In the genomic region with DNA sequence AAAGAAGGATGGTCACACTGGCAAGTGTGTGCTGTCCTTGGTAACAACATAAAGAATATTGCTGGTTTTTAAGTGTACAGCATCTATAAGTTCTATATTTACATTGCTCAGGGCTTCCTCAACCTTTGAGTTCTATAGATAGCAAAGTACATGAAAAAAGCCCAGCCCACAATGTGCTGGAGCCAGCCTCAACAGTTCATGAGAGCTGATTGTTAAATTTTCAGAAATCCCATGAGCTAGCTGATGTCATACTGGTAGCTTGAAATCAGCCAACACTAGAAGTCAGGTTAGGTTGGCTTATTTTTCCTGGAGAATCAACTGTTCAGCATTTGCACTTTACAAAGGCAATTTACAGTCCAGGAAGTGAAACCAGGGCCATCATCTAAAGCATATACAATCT, we compare ENCODE assay signal across 14 cellular contexts.
A peak's percentile ranks its signal among the peaks of the same experiment; 100 is the strongest.
DNase-seq lines count a peak whose midpoint lies in the region; TF ChIP-seq lines count a peak whose summit lies in the region.
"Had no signal": no experiment of that assay in that cellular context is flagged by ENCODE, and none has a peak within 500 bp of the region (broad histone marks: within the 10 kb centered on the region; RNA-seq: fewer than 3 reads in every experiment).

No MANE protein-coding gene starts in this region.

- H4K20me1 ChIP-seq in Karpas-422 (ENCODE audit: insufficient read depth, low read depth, low read length): no peaks in the 10 kb centered on the region
- H4K20me1 ChIP-seq in OCI-LY7 (ENCODE audit: insufficient read depth, low read length): no peaks in the 10 kb centered on the region

- no TSS peak for BruUV-seq in OCI-LY7 (replicated peaks; lab: Mats Ljungman, UMichigan)

- DNase-seq in Karpas-422: peak; percentile 53
- DNase-seq in OCI-LY7 (ENCODE audit: low spot score): peak; percentile 17
- peak; percentile 4 for DNase-seq in germinal center (ENCODE audit: low spot score)
- no peak for DNase-seq in D341Med (ENCODE audit: low spot score)
- no peak for DNase-seq in NCI-H226
- DNase-seq in left ventricle myocardium inferior: no peak
- DNase-seq in COLO829 (ENCODE audit: low spot score): no peak
- DNase-seq: C1 segment of cervical spinal cord; CD4-positive, alpha-beta T cell; DMS153; DMS79 treated with DMSO at 0.1 percent for 48 hours; GF-D8; HCEC 1CT had no signal

- no peaks in the 10 kb centered on the region for H3K9me2 ChIP-seq in Karpas-422 (replicated peaks; ENCODE audit: insufficient read depth, low read length)
- no peaks in the 10 kb centered on the region for H3K9me2 ChIP-seq in OCI-LY7 (ENCODE audit: insufficient read depth, low read length)

- TF ChIP-seq CTCF in OCI-LY7 (conservative IDR thresholded peaks at IDR 0.05; ENCODE audit: low read length) (no peak), left ventricle myocardium inferior (IDR thresholded peaks at IDR 0.05; ENCODE audit: borderline replicate concordance) (no peak)

- no peak overlapping the region for H3K9ac ChIP-seq in Karpas-422 (ENCODE audit: low read length)

- H3K27me3 ChIP-seq in Karpas-422 (ENCODE audit: low read length) (no peaks in the 10 kb centered on the region), left ventricle myocardium inferior (ENCODE audit: low read depth) (no peaks in the 10 kb centered on the region)

- no peaks in the 10 kb centered on the region for H3K36me3 ChIP-seq in Karpas-422 (ENCODE audit: insufficient read depth, low read length)
- H3K36me3 ChIP-seq in OCI-LY7 (ENCODE audit: insufficient read depth, low read length): no peaks in the 10 kb centered on the region
- no peaks in the 10 kb centered on the region for H3K36me3 ChIP-seq in left ventricle myocardium inferior

- H3K4me3 ChIP-seq in Karpas-422 (ENCODE audit: low read length) (no peak overlapping the region), OCI-LY7 (ENCODE audit: low read depth, low read length, poor library complexity, severe bottlenecking) (no peak overlapping the region), left ventricle myocardium inferior (no peak overlapping the region)

- H3K4me1 ChIP-seq in Karpas-422 (ENCODE audit: low read length): peaks cover 12% of the 10 kb centered on the region
- H3K4me1 ChIP-seq in OCI-LY7 (ENCODE audit: insufficient read depth, low read length, poor library complexity, severe bottlenecking): peaks cover 10% of the 10 kb centered on the region
- no peaks in the 10 kb centered on the region for H3K4me1 ChIP-seq in left ventricle myocardium inferior

- POLR2A ChIA-PET in OCI-LY7 (lab: Charles Lee): interaction anchor here (0.8 to 2.8 kb wide), 4 partner anchors 8 to 20 kb away, joined by 3 to 7 read pairs (median 3); no protein-coding TSS in a partner anchor

- H3K4me2 ChIP-seq in Karpas-422 (ENCODE audit: low read depth, low read length, poor library complexity, severe bottlenecking): no peak overlapping the region
- H3K4me2 ChIP-seq in OCI-LY7 (ENCODE audit: low read length): peak overlapping the region; percentile 18

- intact Hi-C loops in OCI-LY7 (cut with micrococcal nuclease; ENCODE audit: unreplicated experiment): no loop called here
- intact Hi-C loops in left ventricle myocardium inferior (cut with micrococcal nuclease): no loop called here

- CTCF ChIA-PET in OCI-LY7 (lab: Charles Lee; ENCODE audit: unreplicated experiment): no interaction called here

- H3K9me3 ChIP-seq in Karpas-422 (ENCODE audit: low read length): no peaks in the 10 kb centered on the region
- H3K9me3 ChIP-seq in OCI-LY7 (ENCODE audit: low read length): peaks cover 9% of the 10 kb centered on the region; the same call in 1 of the 2 replicates
- H3K9me3 ChIP-seq in left ventricle myocardium inferior (replicated peaks): no peaks in the 10 kb centered on the region

- H3K79me2 ChIP-seq in Karpas-422 (ENCODE audit: low read length): no peaks in the 10 kb centered on the region
- no peaks in the 10 kb centered on the region for H3K79me2 ChIP-seq in OCI-LY7 (ENCODE audit: insufficient read depth, low read depth, low read length)

- no peak overlapping the region for H2AFZ ChIP-seq in Karpas-422 (ENCODE audit: low read length)
- H2AFZ ChIP-seq in OCI-LY7 (ENCODE audit: low read length): no peak overlapping the region

- no peak overlapping the region for H3K27ac ChIP-seq in Karpas-422 (ENCODE audit: low read length)
- H3K27ac ChIP-seq in OCI-LY7 (ENCODE audit: low read depth, low read length, poor library complexity, severe bottlenecking): no peak overlapping the region
- no peak overlapping the region for H3K27ac ChIP-seq in left ventricle myocardium inferior (replicated peaks)
- H3K27ac ChIP-seq: HL-60 had no signal

Comparison
In these comparisons a context has a peak if more than half of its experiments do, and no peak if none do; other contexts are left out.
1. DNase-seq: peak in Karpas-422 (single experiment), OCI-LY7 (single experiment) and germinal center (single experiment); none in D341Med (single experiment), NCI-H226 (single experiment), left ventricle myocardium inferior (single experiment) and COLO829 (single experiment).